Comparison of ENCODE assay signal across 27 cellular contexts in genomic region chr5:36576721-36577120, GRCh38. TPM values are rescaled to one million over a fixed set of nuclear protein-coding genes. Genes with fewer than 3 reads are reported as not detected.
"Had no signal": no experiment of that assay in that cellular context is flagged by ENCODE, and none has a peak within 500 bp of the region (broad histone marks: within the 10 kb centered on the region; RNA-seq: fewer than 3 reads in every experiment).

No MANE protein-coding gene starts in this region.

- H3K4me1 Mint-ChIP-seq: activated CD4-positive, alpha-beta T cell treated with anti-CD3 and anti-CD28 coated beads, Interleukin-2, amount 10 ng/mL, durations not matched to agents 24 days and 14 days; activated T-helper 17 cell treated with anti-CD3 and anti-CD28 coated beads, Interleukin-2, amount 50 U/mL, for 72 hours had no signal

- H3K36me3 Mint-ChIP-seq: activated naive CD4-positive, alpha-beta T cell treated with anti-CD3 and anti-CD28 coated beads, Interleukin-2, amount 50 U/mL, for 72 hours had no signal

- H3K9me3 Mint-ChIP-seq: activated CD4-positive, alpha-beta T cell treated with anti-CD3 and anti-CD28 coated beads, Interleukin-2, amount 10 ng/mL, durations not matched to agents 24 days and 14 days; activated CD8-positive, alpha-beta T cell treated with anti-CD3 and anti-CD28 coated beads for 36 hours; activated naive CD4-positive, alpha-beta T cell treated with anti-CD3 and anti-CD28 coated beads, Interleukin-2, amount 50 U/mL, for 72 hours; activated T-cell treated with anti-CD3 and anti-CD28 coated beads, Interleukin-2, amount 50 U/mL, for 72 hours; activated T-helper 17 cell treated with anti-CD3 and anti-CD28 coated beads, Interleukin-2, amount 50 U/mL, for 72 hours had no signal

- H3K36me3 ChIP-seq: adrenal gland, brain microvascular endothelial cell, Peyer's patch had no signal

- H3K27me3 ChIP-seq: adrenal gland, brain microvascular endothelial cell, Peyer's patch had no signal

- H3K9me3 ChIP-seq: adrenal gland, Peyer's patch had no signal

- ATAC-seq: activated CD8-positive, alpha-beta T cell treated with anti-CD3 and anti-CD28 coated beads for 36 hours; activated naive CD4-positive, alpha-beta T cell treated with anti-CD3 and anti-CD28 coated beads, Interleukin-2, amount 50 U/mL, for 72 hours; activated T-cell treated with anti-CD3 and anti-CD28 coated beads, Interleukin-2, amount 50 U/mL, for 72 hours; activated T-helper 17 cell treated with anti-CD3 and anti-CD28 coated beads, Interleukin-2, amount 50 U/mL, for 72 hours; PC-3 had no signal

- H3K4me3 ChIP-seq: adrenal gland, Peyer's patch, SK-N-MC had no signal

- H3K27ac Mint-ChIP-seq: activated CD4-positive, alpha-beta T cell treated with anti-CD3 and anti-CD28 coated beads, Interleukin-2, amount 10 ng/mL, durations not matched to agents 24 days and 14 days; activated CD8-positive, alpha-beta T cell treated with anti-CD3 and anti-CD28 coated beads for 36 hours; activated naive CD4-positive, alpha-beta T cell treated with anti-CD3 and anti-CD28 coated beads, Interleukin-2, amount 50 U/mL, for 72 hours; activated T-cell treated with anti-CD3 and anti-CD28 coated beads, Interleukin-2, amount 50 U/mL, for 72 hours; activated T-helper 17 cell treated with anti-CD3 and anti-CD28 coated beads, Interleukin-2, amount 50 U/mL, for 72 hours had no signal

- H3K27ac ChIP-seq: adrenal gland, brain microvascular endothelial cell, Peyer's patch, SK-N-MC had no signal

- DNase-seq: activated CD4-positive, alpha-beta T cell treated with anti-CD3 and anti-CD28 coated beads, Interleukin-2, amount 10 ng/mL, durations not matched to agents 24 days and 14 days; activated CD4-positive, alpha-beta T cell treated with anti-CD3 and anti-CD28 coated beads, Interleukin-2, amount 50 U/mL, for 4 hours; activated CD8-positive, alpha-beta T cell treated with anti-CD3 and anti-CD28 coated beads for 36 hours; activated effector memory CD4-positive, alpha-beta T cell treated with anti-CD3 and anti-CD28 coated beads, Interleukin-2, amount 50 U/mL, for 16 hours; activated naive CD4-positive, alpha-beta T cell; activated T-cell treated with anti-CD3 and anti-CD28 coated beads, Interleukin-2, amount 50 U/mL, for 1 hour; activated T-cell treated with anti-CD3 and anti-CD28 coated beads, Interleukin-2, amount 50 U/mL, for 72 hours; adrenal gland; brain microvascular endothelial cell; central memory CD4-positive, alpha-beta T cell; Kasumi-1; KG1; NCI-H1105; NCI-H1417 treated with DMSO at 0.1 percent for 48 hours; NCI-H1694; NCI-H2029; NCI-H345; NCI-H524 treated with DMSO at 0.1 percent for 48 hours; PC-3; Peyer's patch; Right ventricle myocardium superior; T1000 had no signal

- H3K4me1 ChIP-seq: adrenal gland, Peyer's patch had no signal

- H3K4me3 Mint-ChIP-seq: activated CD4-positive, alpha-beta T cell treated with anti-CD3 and anti-CD28 coated beads, Interleukin-2, amount 10 ng/mL, durations not matched to agents 24 days and 14 days; activated CD8-positive, alpha-beta T cell treated with anti-CD3 and anti-CD28 coated beads for 36 hours; activated T-cell treated with anti-CD3 and anti-CD28 coated beads, Interleukin-2, amount 50 U/mL, for 72 hours; activated T-helper 17 cell treated with anti-CD3 and anti-CD28 coated beads, Interleukin-2, amount 50 U/mL, for 72 hours had no signal

RNA-seq across cellular contexts. Expression of gene SLC1A3, which starts 29.7 kb away (rescaled TPM):
- total RNA-seq: activated CD4-positive, alpha-beta T cell treated with anti-CD3 and anti-CD28 coated beads, Interleukin-2, amount 10 ng/mL, durations not matched to agents 24 days and 14 days; T-helper 1 cell treated with Interleukin-12 subunit alpha and Interleukin-12 subunit beta and Interleukin-4 antibody, amounts not matched to agents 30 ng/mL and 1 ng/mL, for 36 hours; T-helper 2 cell treated with Interferon-gamma antibody and Interleukin-4, amounts not matched to agents 100 ng/mL and 5 ng/mL, for 36 hours had no signal
